Comparison of ENCODE assay signal across 7 cellular contexts in genomic region chr12:98755855-98756254, GRCh38.
DNase-seq lines count a peak whose midpoint lies in the region; ATAC-seq and TF ChIP-seq lines count a peak whose summit lies in the region.
"Not testable (repeated sequence)": the region's sequence is repeated elsewhere in the genome, so short reads cannot be mapped to it uniquely, and the experiment has no call there.

No MANE protein-coding gene starts in this region.

- H2AFZ ChIP-seq in PC-3 (ENCODE audit: low read length) = not testable (repeated sequence)

- H3K27me3 ChIP-seq in PC-3 (ENCODE audit: low read length); mesendoderm (ENCODE audit: insufficient read depth, low read length, poor library complexity): not testable (repeated sequence)

- H3K9me3 ChIP-seq in HEK293 (ENCODE audit: control insufficient read depth, insufficient read depth, low read depth, low read length); PC-3 (ENCODE audit: low read length): not testable (repeated sequence)

- peaks cover 20% of the 10 kb centered on the region for H3K4me1 Mint-ChIP-seq in activated T-helper 17 cell treated with anti-CD3 and anti-CD28 coated beads, Interleukin-2, amount 50 U/mL, for 72 hours
- peaks cover 25% of the 10 kb centered on the region for H3K4me1 Mint-ChIP-seq in chondrocyte (ENCODE audit: low read depth)

- CTCF ChIA-PET in HEK293 (lab: Yijun Ruan, JAX); PC-3 (lab: Charles Lee): not testable (repeated sequence)

- H3K36me3 ChIP-seq in HEK293 (ENCODE audit: control insufficient read depth in 2 of 2, insufficient read depth in 1 of 2, low read length in 2 of 2); PC-3 (ENCODE audit: low read depth, low read length); mesendoderm (ENCODE audit: control insufficient read depth, insufficient read depth, low read length): not testable (repeated sequence)

- ATAC-seq in PC-3; activated T-helper 17 cell treated with anti-CD3 and anti-CD28 coated beads, Interleukin-2, amount 50 U/mL, for 72 hours (replicated peaks): not testable (repeated sequence)

- H3K4me2 ChIP-seq in PC-3 (ENCODE audit: low read length); mesendoderm (ENCODE audit: low read length): not testable (repeated sequence)

- TF ChIP-seq CTCF in HEK293 (tag by site-specific recombination; IDR thresholded peaks at IDR 0.05) = not testable (repeated sequence)
- TF ChIP-seq CTCF in PC-3 (conservative IDR thresholded peaks at IDR 0.05; ENCODE audit: low read depth, low read length) (0 out of 2 replicates have a peak, but pooled peaks have one; percentile 10), chondrocyte (IDR thresholded peaks at IDR 0.05) (peak; percentile 25)

- not testable (repeated sequence) for H3K4me3 ChIP-seq in HEK293 (ENCODE audit: low read depth, low read length); PC-3 (ENCODE audit: low read length); mesendoderm (ENCODE audit: low read length)

- H4K20me1 ChIP-seq in PC-3 (ENCODE audit: low read length) = not testable (repeated sequence)

- H3K9me3 Mint-ChIP-seq in activated T-helper 17 cell treated with anti-CD3 and anti-CD28 coated beads, Interleukin-2, amount 50 U/mL, for 72 hours; chondrocyte (ENCODE audit: low read depth): not testable (repeated sequence)

- H3K27me3 Mint-ChIP-seq in activated T-helper 17 cell treated with anti-CD3 and anti-CD28 coated beads, Interleukin-2, amount 50 U/mL, for 72 hours; chondrocyte (ENCODE audit: low read depth): not testable (repeated sequence)

- not testable (repeated sequence) for H4K5ac ChIP-seq in mesendoderm (ENCODE audit: low read length)

- POLR2A ChIA-PET in HEK293 (lab: Yijun Ruan, JAX); PC-3 (lab: Charles Lee; ENCODE audit: unreplicated experiment): not testable (repeated sequence)

- not testable (repeated sequence) for H3K23ac ChIP-seq in mesendoderm (ENCODE audit: low read length)

- not testable (repeated sequence) for H3F3A ChIP-seq in PC-3 (ENCODE audit: low read length, unreplicated experiment)

- not testable (repeated sequence) for H3K4me3 Mint-ChIP-seq in activated T-helper 17 cell treated with anti-CD3 and anti-CD28 coated beads, Interleukin-2, amount 50 U/mL, for 72 hours; chondrocyte (ENCODE audit: unreplicated experiment)

- peak overlapping the region; percentile 55 for H3K27ac Mint-ChIP-seq in activated T-helper 17 cell treated with anti-CD3 and anti-CD28 coated beads, Interleukin-2, amount 50 U/mL, for 72 hours
- H3K27ac Mint-ChIP-seq in chondrocyte (ENCODE audit: unreplicated experiment) = peak overlapping the region; percentile 69

- no CpG with 5 or more reads among the region's 5 CpGs for WGBS in mesendoderm (ENCODE audit: extremely low coverage, insufficient coverage, low lambda C conversion rate)

- peak overlapping the region; percentile 52; the same call in 1 of the 2 replicates for H3K9ac ChIP-seq in PC-3 (ENCODE audit: low read length)
- H3K9ac ChIP-seq in mesendoderm (ENCODE audit: low read length) = not testable (repeated sequence)

- DNase-seq in Caki2 (ENCODE audit: low read depth) (peak; percentile 14), PC-3 (peak; percentile 67), fibroblast of peridontal ligament (ENCODE audit: extremely low read depth) (peak; percentile 86), mesendoderm (peak; percentile 45)
- not testable (repeated sequence) for DNase-seq in chondrocyte (ENCODE audit: low spot score)

- H3K4ac ChIP-seq in mesendoderm (ENCODE audit: low read depth, low read length) = not testable (repeated sequence)

- not testable (repeated sequence) for H3K79me2 ChIP-seq in PC-3 (ENCODE audit: low read length); mesendoderm (ENCODE audit: control insufficient read depth, insufficient read depth, low read length)

- in situ Hi-C loops in Caki2 (cut with HindIII; ENCODE audit: low pct_unique_long_range_greater_than_20kb, low sequenced_read_pairs) = not testable (repeated sequence)

- BruUV-seq in PC-3 (replicated peaks; lab: Mats Ljungman, UMichigan) = not testable (repeated sequence)

- H3K79me1 ChIP-seq in mesendoderm (ENCODE audit: low read length) = not testable (repeated sequence)

- H3K36me3 Mint-ChIP-seq in activated T-helper 17 cell treated with anti-CD3 and anti-CD28 coated beads, Interleukin-2, amount 50 U/mL, for 72 hours (ENCODE audit: low read depth); chondrocyte (ENCODE audit: low read depth): not testable (repeated sequence)

- not testable (repeated sequence) for H3K9me2 ChIP-seq in PC-3 (replicated peaks; ENCODE audit: low read length)

- not testable (repeated sequence) for H2BK5ac ChIP-seq in mesendoderm (ENCODE audit: low read length)

- intact Hi-C loops in PC-3 (cut with micrococcal nuclease) = not testable (repeated sequence)

- H2BK120ac ChIP-seq in mesendoderm (ENCODE audit: low read depth, low read length) = not testable (repeated sequence)

- not testable (repeated sequence) for H3K4me1 ChIP-seq in HEK293 (ENCODE audit: control insufficient read depth, insufficient read depth, low read length)
- H3K4me1 ChIP-seq in PC-3 (ENCODE audit: insufficient read depth, low read length) (peaks cover 36% of the 10 kb centered on the region), mesendoderm (ENCODE audit: control insufficient read depth, low read depth, low read length) (peaks cover 16% of the 10 kb centered on the region)

- H4K8ac ChIP-seq in mesendoderm (ENCODE audit: low read depth, low read length) = not testable (repeated sequence)

- not testable (repeated sequence) for H3K18ac ChIP-seq in mesendoderm (ENCODE audit: low read length)

- H3K56ac ChIP-seq in mesendoderm (ENCODE audit: low read length) = not testable (repeated sequence)

- not testable (repeated sequence) for H3K27ac ChIP-seq in HEK293 (ENCODE audit: extremely low read depth, low read depth, low read length); mesendoderm (ENCODE audit: low read depth, low read length)
- peak overlapping the region; percentile 70 for H3K27ac ChIP-seq in PC-3 (ENCODE audit: low read length)

- H2AK5ac ChIP-seq in mesendoderm (ENCODE audit: low read length) = not testable (repeated sequence)

- H2BK15ac ChIP-seq in mesendoderm (replicated peaks; ENCODE audit: low read depth) = not testable (repeated sequence)

TF ChIP-seq in HEK293, 187 proteins besides CTCF, POLR2A, EP300 and RAD21:
- 0 out of 2 replicates have a peak, but pooled peaks have one; percentile 13 for TF ChIP-seq ZIC2 (tag by site-specific recombination; IDR thresholded peaks at IDR 0.05)
- peak; percentile 40 for TF ChIP-seq SETDB1 (IDR thresholded peaks at IDR 0.05; ENCODE audit: insufficient read length, low read length)
